Comparison of ENCODE assay signal across 12 cellular contexts in genomic region chr7:77482015-77482414, GRCh38. TPM values are rescaled to one million over a fixed set of nuclear protein-coding genes. Genes with fewer than 3 reads are reported as not detected.
A peak's percentile ranks its signal among the peaks of the same experiment; 100 is the strongest.
DNase-seq lines count a peak whose midpoint lies in the region; ATAC-seq and TF ChIP-seq lines count a peak whose summit lies in the region.
"Had no signal": no experiment of that assay in that cellular context is flagged by ENCODE, and none has a peak within 500 bp of the region (broad histone marks: within the 10 kb centered on the region; RNA-seq: fewer than 3 reads in every experiment).

No MANE protein-coding gene starts in this region.

- H3K14ac ChIP-seq in trophoblast cell (ENCODE audit: low read length), result no peak overlapping the region

- DNase-seq in HPDE6-E6E7 (ENCODE audit: extremely low spot score), result peak; percentile 73
- DNase-seq in PC-3, result peak; percentile 89
- peak; percentile 23 for DNase-seq in fibroblast of the aortic adventitia (ENCODE audit: low read depth)
- peak; percentile 88 to 98 for DNase-seq in trophoblast cell
- DNase-seq in left ventricle myocardium inferior, result no peak
- DNase-seq in COR-L47 (lab: John Stamatoyannopoulos, UW), result no peak
- no peak for DNase-seq in T1000 (lab: John Stamatoyannopoulos, UW)
- DNase-seq: amygdala, DMS79, islet precursor cell, T-cell had no signal

- ATAC-seq in PC-3, result peak; percentile 57
- ATAC-seq in HG03571 (IDR thresholded peaks at IDR 0.05; ENCODE audit: unreplicated experiment), result no peak

- no peak overlapping the region for H3K18ac ChIP-seq in trophoblast cell (ENCODE audit: low read length)

- no peak overlapping the region for H4K12ac ChIP-seq in trophoblast cell (ENCODE audit: low read depth, low read length)

- H2AFZ ChIP-seq in PC-3 (ENCODE audit: low read length) (no peak overlapping the region), trophoblast cell (ENCODE audit: insufficient read depth, low read length, poor library complexity) (no peak overlapping the region)

- no peaks in the 10 kb centered on the region for H3F3A ChIP-seq in PC-3 (ENCODE audit: low read length, unreplicated experiment)

- H3K4me2 ChIP-seq in PC-3 (ENCODE audit: low read length), result peak overlapping the region; percentile 26; the same call in 1 of the 2 replicates
- H3K4me2 ChIP-seq in trophoblast cell (ENCODE audit: low read length), result no peak overlapping the region

- H3K27me3 ChIP-seq in PC-3 (ENCODE audit: low read length) (no peaks in the 10 kb centered on the region), trophoblast cell (ENCODE audit: insufficient read depth, low read length) (no peaks in the 10 kb centered on the region), left ventricle myocardium inferior (ENCODE audit: low read depth) (no peaks in the 10 kb centered on the region)

- H3K36me3 ChIP-seq in PC-3 (ENCODE audit: low read depth, low read length) (no peaks in the 10 kb centered on the region), trophoblast cell (ENCODE audit: control insufficient read depth in 1 of 2, insufficient read depth in 2 of 2, low read length in 2 of 2) (no peaks in the 10 kb centered on the region), left ventricle myocardium inferior (no peaks in the 10 kb centered on the region)

- BruUV-seq in PC-3 (replicated peaks; lab: Mats Ljungman, UMichigan), result no TSS peak

- H2BK12ac ChIP-seq in trophoblast cell (ENCODE audit: low read length), result no peak overlapping the region

- no CpG with 5 or more reads among the region's 3 CpGs for WGBS in trophoblast cell (ENCODE audit: extremely low coverage, insufficient coverage, insufficient read length)

- H3K9me2 ChIP-seq in PC-3 (replicated peaks; ENCODE audit: low read length), result no peaks in the 10 kb centered on the region

- no peak overlapping the region for H3K9ac ChIP-seq in PC-3 (ENCODE audit: low read length)
- no peak overlapping the region for H3K9ac ChIP-seq in trophoblast cell (ENCODE audit: low read length)

- no peaks in the 10 kb centered on the region for H3K79me2 ChIP-seq in PC-3 (ENCODE audit: low read length)
- no peaks in the 10 kb centered on the region for H3K79me2 ChIP-seq in trophoblast cell (ENCODE audit: control insufficient read depth, insufficient read depth, low read length, poor library complexity)

- POLR2A ChIA-PET in PC-3 (lab: Charles Lee; ENCODE audit: unreplicated experiment), result no interaction called here

- no peak overlapping the region for H2AK5ac ChIP-seq in trophoblast cell (ENCODE audit: low read length)

- H3K23ac ChIP-seq in trophoblast cell (ENCODE audit: low read length), result no peak overlapping the region

- H2BK120ac ChIP-seq in trophoblast cell (ENCODE audit: insufficient read depth, low read length, poor library complexity), result no peak overlapping the region

- H3K79me1 ChIP-seq in trophoblast cell (ENCODE audit: low read length), result no peaks in the 10 kb centered on the region

- H3K4me1 ChIP-seq in PC-3 (ENCODE audit: insufficient read depth, low read length) (peaks cover 31% of the 10 kb centered on the region), trophoblast cell (ENCODE audit: control insufficient read depth in 1 of 2, insufficient read depth in 2 of 2, low read length in 2 of 2) (no peaks in the 10 kb centered on the region), left ventricle myocardium inferior (no peaks in the 10 kb centered on the region)

- no peaks in the 10 kb centered on the region for H3K9me3 ChIP-seq in PC-3 (ENCODE audit: low read length)
- H3K9me3 ChIP-seq in trophoblast cell (ENCODE audit: insufficient read depth, low read depth, low read length), result no peaks in the 10 kb centered on the region
- H3K9me3 ChIP-seq in left ventricle myocardium inferior (replicated peaks), result no peaks in the 10 kb centered on the region

- intact Hi-C loops in PC-3 (cut with micrococcal nuclease), result no loop called here
- intact Hi-C loops in left ventricle myocardium inferior (cut with micrococcal nuclease), result no loop called here

- H3K27ac ChIP-seq in PC-3 (ENCODE audit: low read length) (peak overlapping the region; percentile 65), trophoblast cell (ENCODE audit: low read depth, low read length) (no peak overlapping the region), left ventricle myocardium inferior (replicated peaks) (no peak overlapping the region)

- H4K8ac ChIP-seq in trophoblast cell (ENCODE audit: low read depth, low read length), result no peak overlapping the region

- CTCF ChIA-PET in PC-3 (lab: Charles Lee), result no interaction called here

- no peak overlapping the region for H4K91ac ChIP-seq in trophoblast cell (ENCODE audit: low read depth, low read length)

- H3K4ac ChIP-seq in trophoblast cell (ENCODE audit: low read depth, low read length), result no peak overlapping the region

- no peak for TF ChIP-seq CTCF in PC-3 (conservative IDR thresholded peaks at IDR 0.05; ENCODE audit: low read depth, low read length)
- TF ChIP-seq CTCF in fibroblast of the aortic adventitia (IDR thresholded peaks at IDR 0.05; ENCODE audit: insufficient read depth, low read length), result no peak
- no peak for TF ChIP-seq CTCF in left ventricle myocardium inferior (IDR thresholded peaks at IDR 0.05; ENCODE audit: borderline replicate concordance)

- H3K4me3 ChIP-seq in PC-3 (ENCODE audit: low read length), result no peak overlapping the region
- no peak overlapping the region for H3K4me3 ChIP-seq in fibroblast of the aortic adventitia (ENCODE audit: low read depth, low read length)
- H3K4me3 ChIP-seq in trophoblast cell (ENCODE audit: low read depth, low read length), result no peak overlapping the region
- H3K4me3 ChIP-seq in left ventricle myocardium inferior, result no peak overlapping the region

- H4K20me1 ChIP-seq in PC-3 (ENCODE audit: low read length), result no peaks in the 10 kb centered on the region

- H2BK5ac ChIP-seq in trophoblast cell (ENCODE audit: low read depth, low read length, poor library complexity), result no peak overlapping the region

RNA-seq across cellular contexts. Expression of gene PTPN12, which starts 55.1 kb away (rescaled TPM):
- total RNA-seq in PC-3 (2014; rRNA removed) (26.2 and 34.3 TPM in 2 replicates), fibroblast of the aortic adventitia (ENCODE audit: low replicate concordance) (46.9 and 54.0 TPM in 2 replicates), left ventricle myocardium inferior (52.2 TPM)
- 105 and 109 TPM in 2 replicates for polyA plus RNA-seq in trophoblast cell (2013)

Comparison
In these comparisons a context has a peak if more than half of its experiments do, and no peak if none do; other contexts are left out.
1. DNase-seq: peak in HPDE6-E6E7 (single experiment), PC-3 (single experiment), fibroblast of the aortic adventitia (single experiment) and trophoblast cell (2 of 2); none in left ventricle myocardium inferior (single experiment), COR-L47 (single experiment) and T1000 (single experiment).